In the genomic region with DNA sequence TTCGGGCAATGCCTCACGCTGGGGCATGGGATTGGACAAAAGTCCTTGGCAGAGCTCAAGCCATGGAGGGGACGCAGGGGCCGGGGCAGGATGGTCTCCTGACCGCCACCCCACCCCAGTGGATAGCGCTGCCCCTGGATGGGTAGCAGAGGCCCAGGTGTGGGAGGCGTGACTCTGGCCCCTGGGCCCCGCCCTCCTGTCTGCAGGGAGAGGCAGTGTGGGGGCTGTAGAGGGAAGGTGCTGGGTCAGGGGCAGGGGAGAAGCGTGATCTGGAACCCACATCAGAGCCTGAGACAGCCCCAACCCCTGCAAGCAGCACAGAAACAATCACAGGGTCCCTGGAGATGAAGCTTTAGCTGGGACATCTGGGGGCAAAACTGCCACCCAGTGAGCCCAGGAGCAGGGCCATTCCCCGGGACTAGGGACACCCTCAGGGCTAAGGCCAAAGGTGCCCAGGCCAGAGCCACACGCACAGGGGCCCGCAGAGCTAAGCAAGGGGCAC, we compare ENCODE assay signal across 1 cellular context.
TF ChIP-seq lines count a peak whose summit lies in the region.

No MANE protein-coding gene starts in this region.

TF ChIP-seq in WTC11, 78 proteins besides CTCF, POLR2A, EP300 and RAD21 (continued from another document):
- TF ChIP-seq ZMAT4 (CRISPR knock-in tag; IDR thresholded peaks at IDR 0.05) = no peak
- TF ChIP-seq NFE2L1 (CRISPR knock-in tag; IDR thresholded peaks at IDR 0.05) = no peak
- no peak for TF ChIP-seq NR1H2 (CRISPR knock-in tag; IDR thresholded peaks at IDR 0.05)
- no peak for TF ChIP-seq TEAD1 (CRISPR knock-in tag; IDR thresholded peaks at IDR 0.05)
- TF ChIP-seq ETV6 (CRISPR knock-in tag; IDR thresholded peaks at IDR 0.05) = no peak
- TF ChIP-seq FOXJ3 (CRISPR knock-in tag; IDR thresholded peaks at IDR 0.05; ENCODE audit: borderline replicate concordance) = no peak
- TF ChIP-seq, protein P1, sequence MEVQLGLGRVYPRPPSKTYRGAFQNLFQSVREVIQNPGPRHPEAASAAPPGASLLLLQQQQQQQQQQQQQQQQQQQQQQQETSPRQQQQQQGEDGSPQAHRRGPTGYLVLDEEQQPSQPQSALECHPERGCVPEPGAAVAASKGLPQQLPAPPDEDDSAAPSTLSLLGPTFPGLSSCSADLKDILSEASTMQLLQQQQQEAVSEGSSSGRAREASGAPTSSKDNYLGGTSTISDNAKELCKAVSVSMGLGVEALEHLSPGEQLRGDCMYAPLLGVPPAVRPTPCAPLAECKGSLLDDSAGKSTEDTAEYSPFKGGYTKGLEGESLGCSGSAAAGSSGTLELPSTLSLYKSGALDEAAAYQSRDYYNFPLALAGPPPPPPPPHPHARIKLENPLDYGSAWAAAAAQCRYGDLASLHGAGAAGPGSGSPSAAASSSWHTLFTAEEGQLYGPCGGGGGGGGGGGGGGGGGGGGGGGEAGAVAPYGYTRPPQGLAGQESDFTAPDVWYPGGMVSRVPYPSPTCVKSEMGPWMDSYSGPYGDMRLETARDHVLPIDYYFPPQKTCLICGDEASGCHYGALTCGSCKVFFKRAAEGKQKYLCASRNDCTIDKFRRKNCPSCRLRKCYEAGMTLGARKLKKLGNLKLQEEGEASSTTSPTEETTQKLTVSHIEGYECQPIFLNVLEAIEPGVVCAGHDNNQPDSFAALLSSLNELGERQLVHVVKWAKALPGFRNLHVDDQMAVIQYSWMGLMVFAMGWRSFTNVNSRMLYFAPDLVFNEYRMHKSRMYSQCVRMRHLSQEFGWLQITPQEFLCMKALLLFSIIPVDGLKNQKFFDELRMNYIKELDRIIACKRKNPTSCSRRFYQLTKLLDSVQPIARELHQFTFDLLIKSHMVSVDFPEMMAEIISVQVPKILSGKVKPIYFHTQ (CRISPR knock-in tag; IDR thresholded peaks at IDR 0.05) = no peak
- no peak for TF ChIP-seq NFYB (CRISPR knock-in tag; conservative IDR thresholded peaks at IDR 0.05; ENCODE audit: low read depth)
- TF ChIP-seq SP1 (CRISPR knock-in tag; conservative IDR thresholded peaks at IDR 0.05) = no peak
- no peak for TF ChIP-seq ZNF121 (CRISPR knock-in tag; IDR thresholded peaks at IDR 0.05)
TF ChIP-seq in WTC11: peak in this region for 0.
